8 cellular contexts compared by ENCODE assay signal in the genomic region with DNA sequence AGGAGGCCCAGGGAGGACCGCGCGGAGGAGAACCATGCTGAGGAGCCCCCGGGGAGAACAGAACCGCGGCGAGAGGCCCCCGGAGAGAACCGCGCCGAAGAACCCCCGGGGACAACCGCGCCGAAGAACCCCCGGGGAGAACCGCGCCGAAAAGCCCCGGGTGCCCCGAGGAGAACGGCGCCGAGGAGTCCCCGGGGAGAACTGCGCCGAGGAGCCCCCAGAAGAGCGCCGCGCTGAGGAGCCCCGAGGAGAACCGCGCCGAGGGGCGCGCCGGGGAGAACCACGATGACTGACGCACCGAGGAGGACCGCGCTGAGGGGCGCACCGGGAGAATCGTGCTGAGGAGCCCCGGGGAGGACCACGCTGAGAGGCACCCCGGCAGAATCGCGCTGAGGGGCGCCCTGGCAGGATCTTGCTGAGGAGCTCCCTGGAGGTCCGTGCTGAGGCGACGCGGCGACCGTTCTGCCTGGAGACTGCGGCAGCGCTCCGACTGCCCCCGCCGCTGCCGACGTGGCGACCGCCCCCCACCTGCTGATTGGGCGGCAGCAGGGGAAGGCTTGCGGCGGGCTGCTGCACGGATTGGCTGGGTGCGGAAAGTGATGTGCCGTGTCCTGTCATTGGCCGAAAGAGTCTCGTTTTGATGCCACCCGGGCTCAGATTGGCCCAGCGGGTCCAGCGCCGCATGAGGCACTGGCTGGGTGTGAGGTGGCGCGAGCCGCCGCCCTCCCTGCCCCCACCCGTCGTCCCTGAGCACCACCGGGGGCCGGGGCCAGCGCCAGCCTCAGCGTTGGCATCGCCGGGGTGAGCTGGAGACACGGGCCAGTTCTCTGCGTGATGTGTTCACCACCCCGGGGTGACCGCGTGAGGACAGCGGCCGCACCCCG. TPM values are rescaled to one million over a fixed set of nuclear protein-coding genes. Genes with fewer than 3 reads are reported as not detected.
DNase-seq lines count a peak whose midpoint lies in the region.

A gene (minus strand): TSS at position 464 of the 884 bp plus-strand sequence.

- H2BK5ac ChIP-seq in neuronal stem cell (ENCODE audit: low read length) = peak within 1 kb of the TSS; percentile 68

- H3K4me1 ChIP-seq in neuronal stem cell (ENCODE audit: control insufficient read depth in 2 of 2, insufficient read depth in 1 of 2, low read depth in 1 of 2, low read length in 2 of 2) = peaks cover 15 to 23% of the 10 kb centered on the region in 2 donors

- peak within 1 kb of the TSS; percentile 78 for H3K9ac ChIP-seq in neuronal stem cell (ENCODE audit: low read depth, low read length, poor library complexity)

- DNase-seq in ELR (ENCODE audit: low read depth) = peak; percentile 87
- peak; percentile 79 for DNase-seq in GOT3 (lab: John Stamatoyannopoulos, UW)
- DNase-seq in LoVo (ENCODE audit: low spot score) = peak; percentile 88
- DNase-seq in SHP77 treated with DMSO at 0.1 percent for 48 hours (lab: John Stamatoyannopoulos, UW) = peak; percentile 72
- peak; percentile 73 for DNase-seq in activated gamma-delta T cell treated with anti-CD3 and anti-CD28 coated beads, Interleukin-2, amount 50 U/mL, for 16 hours (ENCODE audit: low read depth)
- peak; percentile 83 for DNase-seq in foreskin melanocyte
- DNase-seq in neuronal stem cell (ENCODE audit: low spot score) = peak; percentile 84
- peak; percentile 78 for DNase-seq in stromal cell of bone marrow (ENCODE audit: low read depth)

- H3K18ac ChIP-seq in neuronal stem cell (ENCODE audit: low read length) = peak within 1 kb of the TSS; percentile 94

- H2AK5ac ChIP-seq in neuronal stem cell (ENCODE audit: low read depth, low read length) = peak within 1 kb of the TSS; percentile 56

- H3K79me1 ChIP-seq in neuronal stem cell (ENCODE audit: low read depth, low read length) = no peaks in the 10 kb centered on the region

- whole genome bisulfite sequencing in neuronal stem cell (ENCODE audit: extremely low coverage in 2 of 2, insufficient read length in 2 of 2, insufficient replicate concordance in 1 of 2), 2 donors = no CpG with 5 or more reads among the region's 98 CpGs

- H2BK15ac ChIP-seq in neuronal stem cell (ENCODE audit: low read length) = peak within 1 kb of the TSS; percentile 63

- H3K4me3 ChIP-seq in neuronal stem cell (ENCODE audit: low read length in 2 of 2) = peak within 1 kb of the TSS; percentile 63 to 84

- H3K27me3 ChIP-seq in neuronal stem cell (ENCODE audit: control insufficient read depth in 3 of 3, insufficient read depth in 3 of 3, low read depth in 1 of 3, low read length in 3 of 3) = peaks cover 0 to 17% (median 5%) of the 10 kb centered on the region in 3 experiments

- H3K23ac ChIP-seq in neuronal stem cell (ENCODE audit: low read depth, low read length, poor library complexity) = peak within 1 kb of the TSS; percentile 89

- H3K14ac ChIP-seq in neuronal stem cell (ENCODE audit: low read length) = peak within 1 kb of the TSS; percentile 90

- H3K4ac ChIP-seq in neuronal stem cell (ENCODE audit: low read length) = no peak within 1 kb of the TSS

- peak within 1 kb of the TSS; percentile 85 for H2AFZ ChIP-seq in neuronal stem cell (ENCODE audit: low read length)

- H2BK12ac ChIP-seq in neuronal stem cell (ENCODE audit: low read length) = peak within 1 kb of the TSS; percentile 11

- no peak within 1 kb of the TSS for H2BK120ac ChIP-seq in neuronal stem cell (ENCODE audit: low read depth, low read length)

- peak within 1 kb of the TSS; percentile 76 for H4K8ac ChIP-seq in neuronal stem cell (ENCODE audit: low read depth, low read length)

- peak within 1 kb of the TSS; percentile 72 for H3K4me2 ChIP-seq in neuronal stem cell (ENCODE audit: insufficient read depth, low read length, poor library complexity, severe bottlenecking)

- no peak within 1 kb of the TSS for H3K27ac ChIP-seq in neuronal stem cell (replicated peaks; ENCODE audit: low read length)

- H3K9me3 ChIP-seq in neuronal stem cell (replicated peaks in 1 of 2; ENCODE audit: control insufficient read depth in 2 of 2, insufficient read depth in 1 of 2, low read depth in 1 of 2, low read length in 2 of 2) = peaks cover 0 to 1% of the 10 kb centered on the region in 2 donors

- H4K91ac ChIP-seq in neuronal stem cell (ENCODE audit: low read depth, low read length, poor library complexity) = no peak within 1 kb of the TSS

- H3K36me3 ChIP-seq in neuronal stem cell (replicated peaks in 1 of 2; ENCODE audit: control insufficient read depth in 2 of 2, insufficient read depth in 2 of 2, low read length in 2 of 2) = no peaks in the 10 kb centered on the region

RNA-seq across cellular contexts. Expression of the gene that starts here (rescaled TPM):
- 0.08 TPM for polyA plus RNA-seq in neuronal stem cell (2013, experiment 1 of 2)
- polyA plus RNA-seq in neuronal stem cell (2013, experiment 2 of 2) = 0.11 TPM
